Comparison of ENCODE assay signal across 11 cellular contexts in genomic region chr1:235018720-235019444, GRCh38.
DNase-seq lines count a peak whose midpoint lies in the region; ATAC-seq and TF ChIP-seq lines count a peak whose summit lies in the region.
"Had no signal": no experiment of that assay in that cellular context is flagged by ENCODE, and none has a peak within 500 bp of the region (broad histone marks: within the 10 kb centered on the region; RNA-seq: fewer than 3 reads in every experiment).

No MANE protein-coding gene starts in this region.

- no peak overlapping the region for H3K23ac ChIP-seq in trophoblast cell (ENCODE audit: low read length)

- no peak overlapping the region for H3K4me3 ChIP-seq in CD4-positive, CD25-positive, alpha-beta regulatory T cell (ENCODE audit: low read depth, low read length)
- no peak overlapping the region for H3K4me3 ChIP-seq in PC-9
- peak overlapping the region; percentile 15 for H3K4me3 ChIP-seq in adipocyte (ENCODE audit: low read length)
- H3K4me3 ChIP-seq in trophoblast cell (ENCODE audit: low read depth, low read length): no peak overlapping the region
- H3K4me3 ChIP-seq: HAP-1 had no signal

- no peak overlapping the region for H3K27ac ChIP-seq in CD4-positive, CD25-positive, alpha-beta regulatory T cell (ENCODE audit: insufficient read depth, low read length, poor library complexity, severe bottlenecking)
- H3K27ac ChIP-seq in PC-9: peak overlapping the region; percentile 74
- peak overlapping the region; percentile 84 for H3K27ac ChIP-seq in trophoblast cell (ENCODE audit: low read depth, low read length)

- H3K14ac ChIP-seq in trophoblast cell (ENCODE audit: low read length): peak overlapping the region; percentile 4

- no peaks in the 10 kb centered on the region for H3K27me3 ChIP-seq in CD4-positive, CD25-positive, alpha-beta regulatory T cell (ENCODE audit: control insufficient read depth, insufficient read depth, low read length)
- H3K27me3 ChIP-seq in PC-9 (ENCODE audit: insufficient read depth, low read depth) (no peaks in the 10 kb centered on the region), adipocyte (replicated peaks; ENCODE audit: control insufficient read depth, insufficient read depth, low read length) (no peaks in the 10 kb centered on the region), trophoblast cell (ENCODE audit: insufficient read depth, low read length) (no peaks in the 10 kb centered on the region)

- H2BK12ac ChIP-seq in trophoblast cell (ENCODE audit: low read length): peak overlapping the region; percentile 33

- H2BK5ac ChIP-seq in trophoblast cell (ENCODE audit: low read depth, low read length, poor library complexity): peak overlapping the region; percentile 53

- H3K27me3 Mint-ChIP-seq in CD4-positive, CD25-positive, alpha-beta regulatory T cell: no peaks in the 10 kb centered on the region

- no peak for ATAC-seq in CD4-positive, CD25-positive, alpha-beta regulatory T cell (ENCODE audit: low read depth in 2 of 2)
- ATAC-seq in GM19455 (IDR thresholded peaks at IDR 0.05; ENCODE audit: unreplicated experiment) (no peak), GM21717 (IDR thresholded peaks at IDR 0.05; ENCODE audit: unreplicated experiment) (no peak)

- H4K8ac ChIP-seq in trophoblast cell (ENCODE audit: low read depth, low read length): no peak overlapping the region

- H3K9me3 Mint-ChIP-seq in CD4-positive, CD25-positive, alpha-beta regulatory T cell: peaks cover 0 to 12% (median 3%) of the 10 kb centered on the region in 7 donors

- no peak overlapping the region for H3K4ac ChIP-seq in trophoblast cell (ENCODE audit: low read depth, low read length)

- no peaks in the 10 kb centered on the region for H3K9me2 ChIP-seq in PC-9 (ENCODE audit: insufficient read depth)

- DNase-seq in CD4-positive, CD25-positive, alpha-beta regulatory T cell: no peak
- no peak for DNase-seq in PC-9
- no peak for DNase-seq in adipocyte (ENCODE audit: low read depth)
- DNase-seq in trophoblast cell: no peak
- DNase-seq in GM10266 (ENCODE audit: extremely low spot score): no peak
- no peak for DNase-seq in NCI-H128 (lab: John Stamatoyannopoulos, UW; ENCODE audit: unreplicated experiment)
- DNase-seq: NCI-H187; stimulated activated naive CD4-positive, alpha-beta T cell had no signal

- H4K12ac ChIP-seq in trophoblast cell (ENCODE audit: low read depth, low read length): no peak overlapping the region

- peak overlapping the region in 1 of 4 donors; percentile 1 for H3K4me3 Mint-ChIP-seq in CD4-positive, CD25-positive, alpha-beta regulatory T cell

- H3K79me2 ChIP-seq in PC-9 (ENCODE audit: low read depth) (no peaks in the 10 kb centered on the region), trophoblast cell (ENCODE audit: control insufficient read depth, insufficient read depth, low read length, poor library complexity) (no peaks in the 10 kb centered on the region)

- no peak overlapping the region for H2AK5ac ChIP-seq in trophoblast cell (ENCODE audit: low read length)

- H3K36me3 ChIP-seq in CD4-positive, CD25-positive, alpha-beta regulatory T cell (ENCODE audit: control insufficient read depth, insufficient read depth, low read length): no peaks in the 10 kb centered on the region
- H3K36me3 ChIP-seq in PC-9 (ENCODE audit: low read depth) (no peaks in the 10 kb centered on the region), adipocyte (ENCODE audit: control insufficient read depth, insufficient read depth, low read length, severe bottlenecking) (no peaks in the 10 kb centered on the region), trophoblast cell (ENCODE audit: control insufficient read depth in 1 of 2, insufficient read depth in 2 of 2, low read length in 2 of 2) (no peaks in the 10 kb centered on the region)
- H3K36me3 ChIP-seq: HAP-1 had no signal

- H3K4me1 ChIP-seq in CD4-positive, CD25-positive, alpha-beta regulatory T cell (ENCODE audit: control insufficient read depth, insufficient read depth, low read length, poor library complexity, severe bottlenecking): peaks cover 4% of the 10 kb centered on the region
- H3K4me1 ChIP-seq in PC-9 (replicated peaks; ENCODE audit: insufficient read depth) (peaks cover 41% of the 10 kb centered on the region), adipocyte (ENCODE audit: control insufficient read depth, insufficient read depth, low read length) (peaks cover 40% of the 10 kb centered on the region), trophoblast cell (ENCODE audit: control insufficient read depth in 1 of 2, insufficient read depth in 2 of 2, low read length in 2 of 2) (peaks cover 13 to 14% of the 10 kb centered on the region in 2 experiments)
- H3K4me1 ChIP-seq: HAP-1 had no signal

- H3K36me3 Mint-ChIP-seq in CD4-positive, CD25-positive, alpha-beta regulatory T cell: no peaks in the 10 kb centered on the region

- H3K4me2 ChIP-seq in PC-9 (no peak overlapping the region), trophoblast cell (ENCODE audit: low read length) (no peak overlapping the region)

- H3K18ac ChIP-seq in trophoblast cell (ENCODE audit: low read length): no peak overlapping the region

- H3K4me1 Mint-ChIP-seq in CD4-positive, CD25-positive, alpha-beta regulatory T cell: peaks cover 5 to 44% (median 18%) of the 10 kb centered on the region in 4 donors

- intact Hi-C loops in PC-9 (cut with micrococcal nuclease; ENCODE audit: unreplicated experiment): loop anchor here (1.0 kb wide), 1 partner anchor 48 kb away; no protein-coding TSS in a partner anchor

- CTCF ChIA-PET in PC-9 (lab: Charles Lee): no interaction called here

- WGBS in trophoblast cell (ENCODE audit: extremely low coverage, insufficient coverage, insufficient read length): no CpG with 5 or more reads among the region's 3 CpGs

- POLR2A ChIA-PET in PC-9 (lab: Charles Lee; ENCODE audit: unreplicated experiment): interaction anchor here (0.6 kb wide), 1 partner anchor 93 kb away, joined by 3 read pairs; no protein-coding TSS in a partner anchor

- H2BK120ac ChIP-seq in trophoblast cell (ENCODE audit: insufficient read depth, low read length, poor library complexity): peak overlapping the region; percentile 10

- no peaks in the 10 kb centered on the region for H3K9me3 ChIP-seq in CD4-positive, CD25-positive, alpha-beta regulatory T cell (ENCODE audit: control insufficient read depth in 2 of 2, low read length in 2 of 2)
- H3K9me3 ChIP-seq in PC-9 (ENCODE audit: insufficient read depth, low read depth) (peaks cover 3% of the 10 kb centered on the region), adipocyte (ENCODE audit: control insufficient read depth, low read length) (no peaks in the 10 kb centered on the region), trophoblast cell (ENCODE audit: insufficient read depth, low read depth, low read length) (peaks cover 1% of the 10 kb centered on the region)
- H3K9me3 ChIP-seq: HAP-1 had no signal

- H4K20me1 ChIP-seq in PC-9 (ENCODE audit: insufficient read depth): no peaks in the 10 kb centered on the region

- no peak overlapping the region for H3K9ac ChIP-seq in adipocyte (ENCODE audit: low read length)
- no peak overlapping the region for H3K9ac ChIP-seq in trophoblast cell (ENCODE audit: low read length)

- no TSS peak for BruUV-seq in PC-9 (replicated peaks; lab: Mats Ljungman, UMichigan)

- H3F3A ChIP-seq in PC-9 (ENCODE audit: insufficient read depth, low read depth): peaks cover 24% of the 10 kb centered on the region

- peaks cover 7% of the 10 kb centered on the region for H3K79me1 ChIP-seq in trophoblast cell (ENCODE audit: low read length)

- peak overlapping the region in 2 of 3 donors; percentile 6 to 63 for H3K27ac Mint-ChIP-seq in CD4-positive, CD25-positive, alpha-beta regulatory T cell

- H4K91ac ChIP-seq in trophoblast cell (ENCODE audit: low read depth, low read length): peak overlapping the region; percentile 50

- TF ChIP-seq CTCF in PC-9 (conservative IDR thresholded peaks at IDR 0.05) (no peak), GM10266 (IDR thresholded peaks at IDR 0.05; ENCODE audit: control insufficient read depth, insufficient read depth, low read depth, missing control alignments) (no peak)

- H2AFZ ChIP-seq in PC-9: no peak overlapping the region
- H2AFZ ChIP-seq in trophoblast cell (ENCODE audit: insufficient read depth, low read length, poor library complexity): no peak overlapping the region
